Comparison of ENCODE assay signal across 25 cellular contexts in genomic region chr10:70321897-70322890, GRCh38. TPM values are rescaled to one million over a fixed set of nuclear protein-coding genes. Genes with fewer than 3 reads are reported as not detected.
A peak's percentile ranks its signal among the peaks of the same experiment; 100 is the strongest.
DNase-seq lines count a peak whose midpoint lies in the region; ATAC-seq and TF ChIP-seq lines count a peak whose summit lies in the region.
"Had no signal": no experiment of that assay in that cellular context is flagged by ENCODE, and none has a peak within 500 bp of the region (broad histone marks: within the 10 kb centered on the region; RNA-seq: fewer than 3 reads in every experiment).

No MANE protein-coding gene starts in this region.

- no peak overlapping the region for H3K4me3 Mint-ChIP-seq in activated naive CD4-positive, alpha-beta T cell treated with anti-CD3 and anti-CD28 coated beads, Interleukin-2, amount 10 ng/mL, durations not matched to agents 7 days and 5 days
- H3K4me3 Mint-ChIP-seq in endodermal cell, result no peak overlapping the region

- H3K4me1 Mint-ChIP-seq in activated naive CD4-positive, alpha-beta T cell treated with anti-CD3 and anti-CD28 coated beads, Interleukin-2, amount 10 ng/mL, durations not matched to agents 7 days and 5 days, result peaks cover 26% of the 10 kb centered on the region
- H3K4me1 Mint-ChIP-seq in endodermal cell, result peaks cover 2% of the 10 kb centered on the region

- no peaks in the 10 kb centered on the region for H3K9me3 ChIP-seq in endodermal cell (ENCODE audit: control insufficient read depth, low read length)
- H3K9me3 ChIP-seq: heart left ventricle, MG63, SJCRH30 had no signal

- H3K4me3 ChIP-seq in endodermal cell (ENCODE audit: low read length), result no peak overlapping the region
- H3K4me3 ChIP-seq: heart left ventricle, MG63, SJCRH30 had no signal

- H3K4me1 ChIP-seq in endodermal cell (ENCODE audit: control insufficient read depth, insufficient read depth, low read length), result peaks cover 5% of the 10 kb centered on the region

- H3K27me3 ChIP-seq in endodermal cell (ENCODE audit: control insufficient read depth, insufficient read depth, low read length, poor library complexity, severe bottlenecking), result no peaks in the 10 kb centered on the region
- H3K27me3 ChIP-seq: brain microvascular endothelial cell, MG63, SJCRH30 had no signal

- no peak overlapping the region for H3K9ac ChIP-seq in endodermal cell (ENCODE audit: extremely low read depth, low read length, poor library complexity, severe bottlenecking)

- H3K9me3 Mint-ChIP-seq in activated naive CD4-positive, alpha-beta T cell treated with anti-CD3 and anti-CD28 coated beads, Interleukin-2, amount 50 U/mL, for 72 hours, result no peaks in the 10 kb centered on the region
- no peaks in the 10 kb centered on the region for H3K9me3 Mint-ChIP-seq in activated naive CD4-positive, alpha-beta T cell treated with anti-CD3 and anti-CD28 coated beads, Interleukin-2, amount 10 ng/mL, durations not matched to agents 7 days and 5 days
- no peaks in the 10 kb centered on the region for H3K9me3 Mint-ChIP-seq in endodermal cell
- H3K9me3 Mint-ChIP-seq: activated T-cell treated with anti-CD3 and anti-CD28 coated beads, Interleukin-2, amount 50 U/mL, for 72 hours had no signal

- peak overlapping the region; percentile 29 to 73 for H3K27ac Mint-ChIP-seq in activated naive CD4-positive, alpha-beta T cell treated with anti-CD3 and anti-CD28 coated beads, Interleukin-2, amount 50 U/mL, for 72 hours
- H3K27ac Mint-ChIP-seq in activated naive CD4-positive, alpha-beta T cell treated with anti-CD3 and anti-CD28 coated beads, Interleukin-2, amount 10 ng/mL, durations not matched to agents 7 days and 5 days, result no peak overlapping the region
- peak overlapping the region; percentile 35 for H3K27ac Mint-ChIP-seq in endodermal cell

- H3K27me3 Mint-ChIP-seq in activated naive CD4-positive, alpha-beta T cell treated with anti-CD3 and anti-CD28 coated beads, Interleukin-2, amount 10 ng/mL, durations not matched to agents 7 days and 5 days, result no peaks in the 10 kb centered on the region
- H3K27me3 Mint-ChIP-seq in endodermal cell (ENCODE audit: insufficient read depth), result no peaks in the 10 kb centered on the region

- no peak for DNase-seq in activated naive CD4-positive, alpha-beta T cell treated with anti-CD3 and anti-CD28 coated beads, Interleukin-2, amount 50 U/mL, for 72 hours (ENCODE audit: low spot score in 2 of 2)
- no peak for DNase-seq in activated naive CD4-positive, alpha-beta T cell treated with anti-CD3 and anti-CD28 coated beads, Interleukin-2, amount 10 ng/mL, durations not matched to agents 7 days and 5 days
- DNase-seq in OCI-M1 (lab: John Stamatoyannopoulos, UW), result peak; percentile 96
- DNase-seq in endodermal cell, result no peak
- DNase-seq in sciatic nerve (ENCODE audit: low spot score), result peak; percentile 6
- DNase-seq in NCI-H524 (lab: John Stamatoyannopoulos, UW), result no peak
- DNase-seq in stimulated activated CD4-positive, alpha-beta T cell treated with anti-CD3 and anti-CD28 coated beads, Interleukin-2, amount 100 ng/mL, for 24 hours, result no peak
- DNase-seq in posterior cingulate gyrus, result no peak
- DNase-seq: activated CD4-positive, CD25-positive, alpha-beta regulatory T cell; brain microvascular endothelial cell; cortex of kidney; DMS 273 treated with DMSO at 0.1 percent for 48 hours; heart left ventricle; left ventricle myocardium superior; MG63; NCI-H1417 treated with DMSO at 0.1 percent for 48 hours; NCI-H2171 treated with DMSO at 0.1 percent for 48 hours; NCI-H748 treated with DMSO at 0.1 percent for 48 hours; occipital lobe; PC-3; SJCRH30 had no signal

- WGBS in endodermal cell (ENCODE audit: insufficient coverage in 1 of 2, insufficient read length in 1 of 2), 2 experiments, result 94% methylated on average over 11 to 19 of the region's 19 CpGs

- intact Hi-C loops in sciatic nerve (cut with DNase I) (no loop called here), posterior cingulate gyrus (cut with DNase I) (no loop called here)

- ATAC-seq in activated naive CD4-positive, alpha-beta T cell treated with anti-CD3 and anti-CD28 coated beads, Interleukin-2, amount 50 U/mL, for 72 hours, result no peak
- ATAC-seq in sciatic nerve, result no peak
- ATAC-seq: heart left ventricle, left ventricle myocardium superior, PC-3 had no signal

- H3K27ac ChIP-seq in endodermal cell (ENCODE audit: low read depth, low read length), result no peak overlapping the region
- H3K27ac ChIP-seq: brain microvascular endothelial cell, SJCRH30 had no signal

- TF ChIP-seq CTCF in endodermal cell (conservative IDR thresholded peaks at IDR 0.05), result no peak

- H3K36me3 ChIP-seq in endodermal cell (ENCODE audit: control insufficient read depth, insufficient read depth, low read length), result no peaks in the 10 kb centered on the region
- H3K36me3 ChIP-seq: brain microvascular endothelial cell, MG63, SJCRH30 had no signal

- no peaks in the 10 kb centered on the region for H3K36me3 Mint-ChIP-seq in activated naive CD4-positive, alpha-beta T cell treated with anti-CD3 and anti-CD28 coated beads, Interleukin-2, amount 50 U/mL, for 72 hours
- no peaks in the 10 kb centered on the region for H3K36me3 Mint-ChIP-seq in activated naive CD4-positive, alpha-beta T cell treated with anti-CD3 and anti-CD28 coated beads, Interleukin-2, amount 10 ng/mL, durations not matched to agents 7 days and 5 days
- peaks cover 1% of the 10 kb centered on the region for H3K36me3 Mint-ChIP-seq in endodermal cell (ENCODE audit: low read depth)

- CTCF ChIA-PET in activated naive CD4-positive, alpha-beta T cell treated with anti-CD3 and anti-CD28 coated beads, Interleukin-2, amount 10 ng/mL, durations not matched to agents 7 days and 5 days (lab: Charles Lee), result interaction anchor here (0.6 kb wide), 1 partner anchor 50 kb away, joined by 3 read pairs; no protein-coding TSS in a partner anchor

RNA-seq across cellular contexts. Expression of gene NPFFR1, which starts 38.4 kb away (rescaled TPM):
- not detected for total RNA-seq in activated naive CD4-positive, alpha-beta T cell treated with anti-CD3 and anti-CD28 coated beads, Interleukin-2, amount 50 U/mL, for 72 hours
- under 1 TPM in 1 of 2 donors, not detected in 1; 0.02 TPM for total RNA-seq in endodermal cell
- 0.04 TPM for polyA plus RNA-seq in endodermal cell (2013, experiment 1 of 2)
- 0.04 TPM for polyA plus RNA-seq in endodermal cell (2013, experiment 2 of 2)
- total RNA-seq in sciatic nerve, result 4.8 TPM
- total RNA-seq: G401; PC-3; SJCRH30; T-helper 1 cell treated with Interleukin-12 subunit alpha and Interleukin-12 subunit beta and Interleukin-4 antibody, amounts not matched to agents 30 ng/mL and 1 ng/mL, for 36 hours had no signal
- polyA plus RNA-seq: BJ, heart left ventricle had no signal

Comparison
In these comparisons a context has a peak if more than half of its experiments do, and no peak if none do; other contexts are left out.
1. DNase-seq: peak in OCI-M1 (single experiment) and sciatic nerve (single experiment); none in activated naive CD4-positive, alpha-beta T cell treated with anti-CD3 and anti-CD28 coated beads, Interleukin-2, amount 50 U/mL, for 72 hours (0 of 2), activated naive CD4-positive, alpha-beta T cell treated with anti-CD3 and anti-CD28 coated beads, Interleukin-2, amount 10 ng/mL, durations not matched to agents 7 days and 5 days (single experiment), endodermal cell (single experiment), NCI-H524 (0 of 2), stimulated activated CD4-positive, alpha-beta T cell treated with anti-CD3 and anti-CD28 coated beads, Interleukin-2, amount 100 ng/mL, for 24 hours (0 of 2) and posterior cingulate gyrus (0 of 10).